In genomic region chr3:178087376-178087775, GRCh38 we compare ENCODE assay signal across 24 cellular contexts.
"Had no signal": no experiment of that assay in that cellular context is flagged by ENCODE, and none has a peak within 500 bp of the region (broad histone marks: within the 10 kb centered on the region; RNA-seq: fewer than 3 reads in every experiment).

No MANE protein-coding gene starts in this region.

- ATAC-seq: activated CD4-positive, CD25-positive, alpha-beta regulatory T cell treated with anti-CD3 and anti-CD28 coated beads, Interleukin-2, amount 50 U/mL, for 24 hours; activated CD8-positive, alpha-beta T cell treated with anti-CD3 and anti-CD28 coated beads for 36 hours; gastrocnemius medialis; lower lobe of right lung; naive thymus-derived CD8-positive, alpha-beta T cell; stimulated activated naive B cell treated with anti-CD40 and anti-IgM and Interleukin-4, amounts not matched to agents 10 μg/mL and 1 μg/mL and 100 μg/mL, for 72 hours; T-helper 17 cell had no signal

- H3K4me3 ChIP-seq: adrenal gland, ascending aorta, esophagus squamous epithelium, gastrocnemius medialis, lower lobe of right lung, transverse colon, uterus had no signal

- DNase-seq: activated CD4-positive, alpha-beta T cell treated with anti-CD3 and anti-CD28 coated beads, Interleukin-2, amount 10 ng/mL, durations not matched to agents 7 days and 5 days; activated CD8-positive, alpha-beta T cell treated with anti-CD3 and anti-CD28 coated beads for 36 hours; activated T-cell treated with anti-CD3 and anti-CD28 coated beads, Interleukin-2, amount 50 U/mL, for 1 hour; adrenal gland; central memory CD4-positive, alpha-beta T cell; endodermal cell; esophagus squamous epithelium; gastrocnemius medialis; hypothalamus; lower lobe of right lung; naive thymus-derived CD8-positive, alpha-beta T cell; posterior cingulate gyrus; retina; stimulated activated CD4-positive, alpha-beta T cell treated with anti-CD3 and anti-CD28 coated beads, Interleukin-2, amount 100 ng/mL, for 48 hours; stimulated activated CD8-positive, alpha-beta memory T cell treated with anti-CD3 and anti-CD28 coated beads, Interleukin-4, amount 100 ng/mL, for 48 hours; stimulated activated naive B cell treated with anti-CD40 and anti-IgM and Interleukin-4, amounts not matched to agents 10 μg/mL and 1 μg/mL and 100 μg/mL, for 72 hours; SW 1271; T-helper 17 cell; transverse colon; uterus had no signal

- H3K36me3 ChIP-seq: adrenal gland, ascending aorta, esophagus squamous epithelium, gastrocnemius medialis, lower lobe of right lung, neutrophil, transverse colon, uterus had no signal

- H3K4me3 Mint-ChIP-seq: activated CD4-positive, alpha-beta T cell treated with anti-CD3 and anti-CD28 coated beads, Interleukin-2, amount 10 ng/mL, durations not matched to agents 7 days and 5 days; activated CD8-positive, alpha-beta T cell treated with anti-CD3 and anti-CD28 coated beads for 36 hours; activated naive CD8-positive, alpha-beta T cell; endodermal cell; naive thymus-derived CD8-positive, alpha-beta T cell; stimulated activated naive B cell treated with anti-CD40 and anti-IgM and Interleukin-4, amounts not matched to agents 10 μg/mL and 1 μg/mL and 100 μg/mL, for 72 hours; T-helper 17 cell had no signal

- H3K27ac Mint-ChIP-seq: activated CD4-positive, alpha-beta T cell treated with anti-CD3 and anti-CD28 coated beads, Interleukin-2, amount 10 ng/mL, durations not matched to agents 7 days and 5 days; activated CD8-positive, alpha-beta T cell treated with anti-CD3 and anti-CD28 coated beads for 36 hours; activated naive CD8-positive, alpha-beta T cell; endodermal cell; naive thymus-derived CD8-positive, alpha-beta T cell; stimulated activated naive B cell treated with anti-CD40 and anti-IgM and Interleukin-4, amounts not matched to agents 10 μg/mL and 1 μg/mL and 100 μg/mL, for 72 hours; T-helper 17 cell had no signal

- H3K36me3 Mint-ChIP-seq: stimulated activated naive B cell treated with anti-CD40 and anti-IgM and Interleukin-4, amounts not matched to agents 10 μg/mL and 1 μg/mL and 100 μg/mL, for 72 hours had no signal

- H3K27ac ChIP-seq: adrenal gland, ascending aorta, esophagus squamous epithelium, gastrocnemius medialis, lower lobe of right lung, neutrophil, uterus had no signal

- H3K9me3 ChIP-seq: adrenal gland, ascending aorta, esophagus squamous epithelium, gastrocnemius medialis, lower lobe of right lung, neutrophil, transverse colon, uterus had no signal

- H3K27me3 Mint-ChIP-seq: activated CD4-positive, alpha-beta T cell treated with anti-CD3 and anti-CD28 coated beads, Interleukin-2, amount 10 ng/mL, durations not matched to agents 7 days and 5 days; activated naive CD8-positive, alpha-beta T cell; naive thymus-derived CD8-positive, alpha-beta T cell had no signal

- H3K27me3 ChIP-seq: adrenal gland, ascending aorta, esophagus squamous epithelium, gastrocnemius medialis, neutrophil, transverse colon, uterus had no signal
